ENCODE assay signal across 20 cellular contexts in the genomic region with DNA sequence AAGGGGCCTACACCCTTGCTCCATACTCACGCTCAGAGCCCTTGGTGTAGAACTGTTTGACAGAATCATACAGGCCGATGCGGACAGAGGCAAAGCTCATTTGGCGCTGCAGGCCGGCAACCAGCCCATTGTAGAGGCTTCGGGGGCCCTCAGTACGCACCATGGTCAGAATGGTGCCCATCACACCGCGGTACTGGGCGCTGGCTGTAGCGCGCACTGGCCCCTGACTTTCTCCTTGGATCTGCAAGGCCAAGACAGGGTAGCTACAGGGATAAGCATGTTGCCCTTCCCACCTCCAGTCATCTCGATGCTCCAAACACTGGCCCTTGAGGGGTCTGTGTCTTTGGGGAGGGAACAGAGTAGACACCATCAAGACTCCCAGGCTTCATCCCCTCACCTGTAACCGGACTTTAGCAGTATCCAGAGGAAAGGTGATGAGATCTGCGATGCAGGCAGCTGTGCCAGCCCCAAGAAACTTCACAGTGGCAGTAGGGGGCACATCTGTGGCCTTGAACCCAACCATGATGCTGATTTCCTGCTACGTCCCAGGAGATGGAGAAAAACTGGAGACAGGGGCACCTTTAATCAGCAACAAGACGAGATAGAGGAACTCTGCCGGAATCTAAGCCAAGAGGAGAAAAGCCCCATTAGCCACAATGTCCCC. TPM values are rescaled to one million over a fixed set of nuclear protein-coding genes. Genes with fewer than 3 reads are reported as not detected.
DNase-seq lines count a peak whose midpoint lies in the region; ATAC-seq and TF ChIP-seq lines count a peak whose summit lies in the region.
"Had no signal": no experiment of that assay in that cellular context is flagged by ENCODE, and none has a peak within 500 bp of the region (broad histone marks: within the 10 kb centered on the region; RNA-seq: fewer than 3 reads in every experiment).

No MANE protein-coding gene starts in this region.

- no peak for DNase-seq in T-helper 1 cell
- no peak for DNase-seq in activated naive CD4-positive, alpha-beta T cell treated with anti-CD3 and anti-CD28 coated beads, Interleukin-2, amount 50 U/mL, for 72 hours (ENCODE audit: low spot score in 2 of 2)
- DNase-seq in naive thymus-derived CD8-positive, alpha-beta T cell: no peak
- no peak for DNase-seq in mucosa of descending colon
- DNase-seq in NK-92 treated with Interleukin-12 subunit alpha and Interleukin-12 subunit beta, amount 100 ng/mL, for 24 hours (lab: John Stamatoyannopoulos, UW): no peak
- DNase-seq in COR-L47 (lab: John Stamatoyannopoulos, UW): no peak
- DNase-seq: activated naive CD8-positive, alpha-beta T cell treated with anti-CD3 and anti-CD28 coated beads, Interleukin-2, amount 10 ng/mL, durations not matched to agents 7 days and 5 days; NCI-H1694 treated with DMSO at 0.1 percent for 48 hours; NCI-H345; SHP77; stimulated activated CD4-positive, alpha-beta T cell treated with anti-CD3 and anti-CD28 coated beads, Interleukin-12 subunit alpha, Interleukin-12 subunit beta, amount 100 ng/mL, for 4 hours; stomach; T1000 had no signal

- H3K36me3 Mint-ChIP-seq in T-helper 1 cell treated with Interleukin-12 subunit alpha and Interleukin-12 subunit beta and Interleukin-4 antibody, amounts not matched to agents 30 μg/mL and 1 μg/mL, for 36 hours (ENCODE audit: low read depth): peaks cover 86% of the 10 kb centered on the region
- H3K36me3 Mint-ChIP-seq in activated naive CD4-positive, alpha-beta T cell treated with anti-CD3 and anti-CD28 coated beads, Interleukin-2, amount 50 U/mL, for 72 hours: peaks cover 68 to 87% of the 10 kb centered on the region in 2 donors
- peaks cover 27 to 88% (median 69%) of the 10 kb centered on the region in 3 donors for H3K36me3 Mint-ChIP-seq in naive thymus-derived CD8-positive, alpha-beta T cell

- POLR2A ChIA-PET in naive thymus-derived CD8-positive, alpha-beta T cell (lab: Charles Lee): interaction anchor here (14.0 to 24.6 kb wide), 3 partner anchors 9 to 36 kb away, joined by 452 to 1033 read pairs (median 534); a partner anchor contains a TSS

- no peak for TF ChIP-seq CTCF in DOHH2 (IDR thresholded peaks at IDR 0.05; ENCODE audit: low read depth, low read length, poor library complexity, severe bottlenecking)
- TF ChIP-seq CTCF in mucosa of descending colon (IDR thresholded peaks at IDR 0.05): no peak

- intact Hi-C loops in mucosa of descending colon (cut with DNase I, micrococcal nuclease): no loop called here

- no peaks in the 10 kb centered on the region for H3K27me3 Mint-ChIP-seq in T-helper 1 cell treated with Interleukin-12 subunit alpha and Interleukin-12 subunit beta and Interleukin-4 antibody, amounts not matched to agents 30 μg/mL and 1 μg/mL, for 36 hours (ENCODE audit: low read depth)
- no peaks in the 10 kb centered on the region for H3K27me3 Mint-ChIP-seq in naive thymus-derived CD8-positive, alpha-beta T cell
- H3K27me3 Mint-ChIP-seq: activated naive CD8-positive, alpha-beta T cell treated with anti-CD3 and anti-CD28 coated beads, Interleukin-2, amount 10 ng/mL, durations not matched to agents 7 days and 5 days had no signal

- H3K9me2 ChIP-seq in DOHH2 (replicated peaks; ENCODE audit: control insufficient read depth, low read length): no peaks in the 10 kb centered on the region

- peaks cover 52% of the 10 kb centered on the region for H4K20me1 ChIP-seq in DOHH2 (ENCODE audit: control insufficient read depth, insufficient read depth, low read depth, low read length)

- H3K27ac Mint-ChIP-seq in T-helper 1 cell treated with Interleukin-12 subunit alpha and Interleukin-12 subunit beta and Interleukin-4 antibody, amounts not matched to agents 30 μg/mL and 1 μg/mL, for 36 hours: peak overlapping the region; percentile 34
- H3K27ac Mint-ChIP-seq in activated naive CD4-positive, alpha-beta T cell treated with anti-CD3 and anti-CD28 coated beads, Interleukin-2, amount 50 U/mL, for 72 hours: peak overlapping the region; percentile 95 to 100
- H3K27ac Mint-ChIP-seq in naive thymus-derived CD8-positive, alpha-beta T cell: peak overlapping the region; percentile 96 to 100 (median 100)

- H3F3A ChIP-seq in DOHH2 (ENCODE audit: control insufficient read depth, insufficient read depth): peaks cover 84% of the 10 kb centered on the region

- H3K4me2 ChIP-seq in DOHH2 (ENCODE audit: low read length): peak overlapping the region; percentile 41; the same call in 1 of the 2 replicates

- peaks cover 62% of the 10 kb centered on the region for H3K4me1 ChIP-seq in DOHH2 (ENCODE audit: control insufficient read depth, low read length)
- H3K4me1 ChIP-seq in mucosa of descending colon (ENCODE audit: low read depth): peaks cover 31% of the 10 kb centered on the region
- H3K4me1 ChIP-seq: breast epithelium, prostate gland had no signal

- no peaks in the 10 kb centered on the region for H3K27me3 ChIP-seq in DOHH2 (ENCODE audit: control insufficient read depth, low read length)
- H3K27me3 ChIP-seq: BLaER1, breast epithelium, stomach had no signal

- H3K27ac ChIP-seq in DOHH2 (ENCODE audit: low read depth, low read length): peak overlapping the region; percentile 95; the same call in 1 of the 2 replicates
- H3K27ac ChIP-seq: 22Rv1, BLaER1, breast epithelium, prostate gland had no signal

- no peaks in the 10 kb centered on the region for H3K9me3 ChIP-seq in DOHH2 (ENCODE audit: control insufficient read depth, insufficient read depth, low read length)
- no peaks in the 10 kb centered on the region for H3K9me3 ChIP-seq in mucosa of descending colon
- H3K9me3 ChIP-seq: BLaER1, breast epithelium, prostate gland, stomach had no signal

- H3K79me2 ChIP-seq in DOHH2 (ENCODE audit: control insufficient read depth, low read length): peaks cover 59% of the 10 kb centered on the region

- peaks cover 88% of the 10 kb centered on the region for H3K36me3 ChIP-seq in DOHH2 (ENCODE audit: control insufficient read depth, low read length)
- H3K36me3 ChIP-seq in mucosa of descending colon (ENCODE audit: low read depth): no peaks in the 10 kb centered on the region
- H3K36me3 ChIP-seq: breast epithelium, prostate gland had no signal

- no peak for ATAC-seq in activated naive CD4-positive, alpha-beta T cell treated with anti-CD3 and anti-CD28 coated beads, Interleukin-2, amount 50 U/mL, for 72 hours
- no peak for ATAC-seq in naive thymus-derived CD8-positive, alpha-beta T cell
- ATAC-seq in mucosa of descending colon: no peak

- H3K4me3 ChIP-seq in DOHH2 (ENCODE audit: low read length): no peak overlapping the region
- H3K4me3 ChIP-seq in mucosa of descending colon: no peak overlapping the region
- H3K4me3 ChIP-seq: BLaER1, breast epithelium, prostate gland, stomach had no signal

- peaks cover 62% of the 10 kb centered on the region for H3K4me1 Mint-ChIP-seq in T-helper 1 cell treated with Interleukin-12 subunit alpha and Interleukin-12 subunit beta and Interleukin-4 antibody, amounts not matched to agents 30 μg/mL and 1 μg/mL, for 36 hours (ENCODE audit: low read depth)
- H3K4me1 Mint-ChIP-seq in naive thymus-derived CD8-positive, alpha-beta T cell: peaks cover 51 to 85% (median 77%) of the 10 kb centered on the region in 4 donors

- peak overlapping the region; percentile 39 for H3K4me3 Mint-ChIP-seq in T-helper 1 cell treated with Interleukin-12 subunit alpha and Interleukin-12 subunit beta and Interleukin-4 antibody, amounts not matched to agents 30 μg/mL and 1 μg/mL, for 36 hours
- H3K4me3 Mint-ChIP-seq in naive thymus-derived CD8-positive, alpha-beta T cell: peak overlapping the region; percentile 95 to 100 (median 99)

- no peaks in the 10 kb centered on the region for H3K9me3 Mint-ChIP-seq in T-helper 1 cell treated with Interleukin-12 subunit alpha and Interleukin-12 subunit beta and Interleukin-4 antibody, amounts not matched to agents 30 μg/mL and 1 μg/mL, for 36 hours
- H3K9me3 Mint-ChIP-seq in activated naive CD4-positive, alpha-beta T cell treated with anti-CD3 and anti-CD28 coated beads, Interleukin-2, amount 50 U/mL, for 72 hours: no peaks in the 10 kb centered on the region
- peaks cover 0 to 2% (median 0%) of the 10 kb centered on the region in 9 donors for H3K9me3 Mint-ChIP-seq in naive thymus-derived CD8-positive, alpha-beta T cell
- H3K9me3 Mint-ChIP-seq: activated naive CD8-positive, alpha-beta T cell treated with anti-CD3 and anti-CD28 coated beads, Interleukin-2, amount 10 ng/mL, durations not matched to agents 7 days and 5 days had no signal

RNA-seq across cellular contexts. Expression of a gene that starts 4.7 kb away (rescaled TPM):
- total RNA-seq in activated naive CD4-positive, alpha-beta T cell treated with anti-CD3 and anti-CD28 coated beads, Interleukin-2, amount 50 U/mL, for 72 hours: 100 to 1,000 TPM; 271 to 326 TPM
- 100 to 1,000 TPM; 388 to 396 TPM for total RNA-seq in naive thymus-derived CD8-positive, alpha-beta T cell
- polyA plus RNA-seq in naive thymus-derived CD8-positive, alpha-beta T cell: 1,000 to 10,000 TPM in 2 of 3 donors, 100 to 1,000 TPM in 1; 998 to 1,325 (median 1,191) TPM
- 10 to 100 TPM; 36.4 to 61.3 (median 39.9) TPM for total RNA-seq in mucosa of descending colon
- total RNA-seq: MCF 10A had no signal

RNA-seq across cellular contexts. Expression of a gene that starts 27.2 kb away (rescaled TPM):
- under 1 TPM; 0.29 to 0.32 TPM for total RNA-seq in activated naive CD4-positive, alpha-beta T cell treated with anti-CD3 and anti-CD28 coated beads, Interleukin-2, amount 50 U/mL, for 72 hours
- under 1 TPM; 0.22 to 0.60 TPM for total RNA-seq in naive thymus-derived CD8-positive, alpha-beta T cell
- under 1 TPM; 0.16 to 0.51 (median 0.46) TPM for polyA plus RNA-seq in naive thymus-derived CD8-positive, alpha-beta T cell
- total RNA-seq in mucosa of descending colon: not detected
- total RNA-seq: breast epithelium, stomach had no signal

RNA-seq across cellular contexts. Expression of a gene that starts 30.9 kb away (rescaled TPM):
- 1 to 10 TPM; 1.5 to 2.7 TPM for total RNA-seq in activated naive CD4-positive, alpha-beta T cell treated with anti-CD3 and anti-CD28 coated beads, Interleukin-2, amount 50 U/mL, for 72 hours
- total RNA-seq in naive thymus-derived CD8-positive, alpha-beta T cell: 1 to 10 TPM; 6.8 to 7.5 TPM
- under 1 TPM in 2 of 3 donors, not detected in 1; 0.50 to 0.76 TPM for polyA plus RNA-seq in naive thymus-derived CD8-positive, alpha-beta T cell
- 1 to 10 TPM in 2 of 3 donors, under 1 TPM in 1; 0.90 to 2.8 (median 2.2) TPM for total RNA-seq in mucosa of descending colon

Comparison
In these comparisons a context has a peak if more than half of its experiments do, and no peak if none do; other contexts are left out.
1. H3K27ac Mint-ChIP-seq: peak in every context shown above with its lines; median percentile 100 in naive thymus-derived CD8-positive, alpha-beta T cell; 98 in activated naive CD4-positive, alpha-beta T cell treated with anti-CD3 and anti-CD28 coated beads, Interleukin-2, amount 50 U/mL, for 72 hours; 34 in T-helper 1 cell treated with Interleukin-12 subunit alpha and Interleukin-12 subunit beta and Interleukin-4 antibody, amounts not matched to agents 30 μg/mL and 1 μg/mL, for 36 hours.
2. RNA of a gene that starts 4.7 kb away (total RNA-seq): 388 to 396 TPM in naive thymus-derived CD8-positive, alpha-beta T cell and 271 to 326 TPM in activated naive CD4-positive, alpha-beta T cell treated with anti-CD3 and anti-CD28 coated beads, Interleukin-2, amount 50 U/mL, for 72 hours; 36.4 to 61.3 TPM in mucosa of descending colon; every median in the first group is over 4 times any median in the second.